ENCODE assay signal across 1 cellular context in genomic region chr7:128263420-128263819, GRCh38.
TF ChIP-seq lines count a peak whose summit lies in the region.

No MANE protein-coding gene starts in this region.

TF ChIP-seq in K562, 482 proteins besides CTCF, POLR2A, EP300 and RAD21 (continued from another document):
- TF ChIP-seq MGA (IDR thresholded peaks at IDR 0.05) (peak; percentile 16; the same call in 1 of the 2 replicates), USF1 (CRISPR knock-in tag; IDR thresholded peaks at IDR 0.05) (peak; percentile 91), RAD51 (IDR thresholded peaks at IDR 0.05; ENCODE audit: borderline replicate concordance, low read depth) (peak; percentile 87), FOXM1 (IDR thresholded peaks at IDR 0.05; ENCODE audit: low read depth) (peak; percentile 27; the same call in 1 of the 2 replicates), FOXM1 (CRISPR knock-in tag; IDR thresholded peaks at IDR 0.05; ENCODE audit: low read depth) (no peak), ZNF609 (CRISPR knock-in tag; IDR thresholded peaks at IDR 0.05; ENCODE audit: borderline replicate concordance) (no peak), USF2 (CRISPR knock-in tag; IDR thresholded peaks at IDR 0.05) (peak; percentile 92), GATA2 (CRISPR knock-in tag; IDR thresholded peaks at IDR 0.05) (no peak), NR2C2 (CRISPR knock-in tag; IDR thresholded peaks at IDR 0.05) (no peak), NR2C2 (tag; IDR thresholded peaks at IDR 0.05) (peak; percentile 44), ARID1B (IDR thresholded peaks at IDR 0.05) (no peak), HCFC1 (IDR thresholded peaks at IDR 0.05; ENCODE audit: low read depth, low read length) (0 out of 2 replicates have a peak, but pooled peaks have one; percentile 17), FOS (IDR thresholded peaks at IDR 0.05; ENCODE audit: extremely low read depth, insufficient read length) (peak; percentile 82), ELF1 (tag; IDR thresholded peaks at IDR 0.05) (peak; percentile 64), RBM25 (IDR thresholded peaks at IDR 0.05; ENCODE audit: low read depth, low read length, severe bottlenecking) (peak; percentile 90), CREB3 (tag; conservative IDR thresholded peaks at IDR 0.05; ENCODE audit: low read depth) (no peak), DIDO1 (tag; IDR thresholded peaks at IDR 0.05; ENCODE audit: low read depth) (0 out of 2 replicates have a peak, but pooled peaks have one; percentile 47), CAMTA2 (CRISPR knock-in tag; conservative IDR thresholded peaks at IDR 0.05) (no peak), EZH2 (IDR thresholded peaks at IDR 0.05; ENCODE audit: borderline replicate concordance, low read depth, low read length) (no peak)
